Comparison of ENCODE assay signal across 8 cellular contexts in genomic region chr11:134068829-134069425, GRCh38. TPM values are rescaled to one million over a fixed set of nuclear protein-coding genes. Genes with fewer than 3 reads are reported as not detected.
DNase-seq lines count a peak whose midpoint lies in the region; ATAC-seq and TF ChIP-seq lines count a peak whose summit lies in the region.

Gene JAM3, plus strand, starts transcription at chr11:134069072. Its CDS starts 12 bp downstream, at chr11:134069084.

- peak; percentile 96 to 98 (median 97) for DNase-seq in CD4-positive, alpha-beta memory T cell
- peak; percentile 83 for DNase-seq in RWPE2 (ENCODE audit: low spot score)
- peak; percentile 94 for DNase-seq in activated gamma-delta T cell (lab: John Stamatoyannopoulos, UW)
- DNase-seq in fibroblast of villous mesenchyme (ENCODE audit: low read depth): peak; percentile 94
- DNase-seq in natural killer cell: peak; percentile 86

- no peak for TF ChIP-seq CTCF in RWPE2 (IDR thresholded peaks at IDR 0.05; ENCODE audit: poor library complexity, severe bottlenecking)
- TF ChIP-seq CTCF in fibroblast of villous mesenchyme (IDR thresholded peaks at IDR 0.05; ENCODE audit: insufficient read depth, low read depth, low read length): no peak
- no peak for TF ChIP-seq CTCF in natural killer cell (IDR thresholded peaks at IDR 0.05)

- H3K4me3 Mint-ChIP-seq in CD4-positive, alpha-beta memory T cell: peak within 1 kb of the TSS; percentile 87 to 95 (median 92)
- H3K4me3 Mint-ChIP-seq in natural killer cell: peak within 1 kb of the TSS; percentile 92
- H3K4me3 Mint-ChIP-seq in stimulated activated memory B cell treated with anti-CD40 and anti-IgM and Interleukin-4, amounts not matched to agents 10 μg/mL and 1 μg/mL and 100 μg/mL, for 72 hours: peak within 1 kb of the TSS; percentile 98

- under 1% methylated on average over 57 of the region's 57 CpGs for WGBS in HUES64

- peak within 1 kb of the TSS in 1 of 2 donors; percentile 48 for H3K4me3 ChIP-seq in CD4-positive, alpha-beta memory T cell (ENCODE audit: low read length in 2 of 2)
- H3K4me3 ChIP-seq in HUES64 (ENCODE audit: low read length) (peak within 1 kb of the TSS; percentile 91), RWPE2 (ENCODE audit: severe bottlenecking) (peak within 1 kb of the TSS; percentile 36), fibroblast of villous mesenchyme (ENCODE audit: low read depth, low read length) (peak within 1 kb of the TSS; percentile 88)

- POLR2A ChIA-PET in CD4-positive, alpha-beta memory T cell (lab: Charles Lee; ENCODE audit: partially characterized antibody): interaction anchor here (0.6 to 1.7 kb wide), 11 partner anchors 10 to 160 kb away, joined by 3 to 10 read pairs (median 5); partner anchors contain the start of genes NCAPD3 and VPS26B

- peaks cover 7% of the 10 kb centered on the region for H3K4me1 ChIP-seq in CD4-positive, alpha-beta memory T cell (ENCODE audit: insufficient read depth, low read length)
- H3K4me1 ChIP-seq in HUES64 (ENCODE audit: insufficient read depth, low read length): peaks cover 23% of the 10 kb centered on the region
- H3K4me1 ChIP-seq in RWPE2 (ENCODE audit: insufficient read depth, poor library complexity, severe bottlenecking): no peaks in the 10 kb centered on the region

- CTCF ChIA-PET in CD4-positive, alpha-beta memory T cell (lab: Charles Lee; ENCODE audit: partially characterized antibody): interaction anchor here (1.0 to 2.3 kb wide), 3 partner anchors 18 to 142 kb away, joined by 3 to 18 read pairs (median 4); no protein-coding TSS in a partner anchor

- H3K9me3 Mint-ChIP-seq in CD4-positive, alpha-beta memory T cell: peaks cover 0 to 2% (median 0%) of the 10 kb centered on the region in 8 donors
- no peaks in the 10 kb centered on the region for H3K9me3 Mint-ChIP-seq in natural killer cell
- no peaks in the 10 kb centered on the region for H3K9me3 Mint-ChIP-seq in stimulated activated memory B cell treated with anti-CD40 and anti-IgM and Interleukin-4, amounts not matched to agents 10 μg/mL and 1 μg/mL and 100 μg/mL, for 72 hours

- no peak within 1 kb of the TSS for H3K27ac ChIP-seq in CD4-positive, alpha-beta memory T cell (ENCODE audit: low read depth, low read length)
- H3K27ac ChIP-seq in HUES64 (ENCODE audit: low read depth, low read length) (0 out of 2 replicates have a peak within 1 kb of the TSS, but pooled peaks have one; percentile 23), RWPE2 (ENCODE audit: poor library complexity, severe bottlenecking) (no peak within 1 kb of the TSS)

- peaks cover 5 to 14% (median 9%) of the 10 kb centered on the region in 4 donors for H3K4me1 Mint-ChIP-seq in CD4-positive, alpha-beta memory T cell
- peaks cover 8% of the 10 kb centered on the region in 2 donors for H3K4me1 Mint-ChIP-seq in natural killer cell
- H3K4me1 Mint-ChIP-seq in stimulated activated memory B cell treated with anti-CD40 and anti-IgM and Interleukin-4, amounts not matched to agents 10 μg/mL and 1 μg/mL and 100 μg/mL, for 72 hours: peaks cover 44% of the 10 kb centered on the region

- H3K9ac ChIP-seq in HUES64 (ENCODE audit: low read depth, low read length): peak within 1 kb of the TSS; percentile 75

- peaks cover 2 to 5% of the 10 kb centered on the region in 2 donors for H3K27me3 Mint-ChIP-seq in CD4-positive, alpha-beta memory T cell
- H3K27me3 Mint-ChIP-seq in natural killer cell (ENCODE audit: low read depth in 2 of 2): peaks cover 28 to 30% of the 10 kb centered on the region in 2 donors
- H3K27me3 Mint-ChIP-seq in stimulated activated memory B cell treated with anti-CD40 and anti-IgM and Interleukin-4, amounts not matched to agents 10 μg/mL and 1 μg/mL and 100 μg/mL, for 72 hours: peaks cover 19% of the 10 kb centered on the region

- H3K27me3 ChIP-seq in CD4-positive, alpha-beta memory T cell (ENCODE audit: insufficient read depth, low read length): no peaks in the 10 kb centered on the region
- H3K27me3 ChIP-seq in HUES64 (ENCODE audit: insufficient read depth, low read length): peaks cover 19% of the 10 kb centered on the region
- peaks cover 43% of the 10 kb centered on the region for H3K27me3 ChIP-seq in RWPE2 (ENCODE audit: insufficient read depth, poor library complexity, severe bottlenecking)

- H3K36me3 ChIP-seq in CD4-positive, alpha-beta memory T cell (ENCODE audit: insufficient read depth, low read length): no peaks in the 10 kb centered on the region
- no peaks in the 10 kb centered on the region for H3K36me3 ChIP-seq in HUES64 (ENCODE audit: insufficient read depth, low read length)
- no peaks in the 10 kb centered on the region for H3K36me3 ChIP-seq in RWPE2 (ENCODE audit: low read depth)

- peak within 1 kb of the TSS; percentile 72 to 98 (median 97) for H3K27ac Mint-ChIP-seq in CD4-positive, alpha-beta memory T cell
- peak within 1 kb of the TSS; percentile 37 to 89 for H3K27ac Mint-ChIP-seq in natural killer cell
- H3K27ac Mint-ChIP-seq in stimulated activated memory B cell treated with anti-CD40 and anti-IgM and Interleukin-4, amounts not matched to agents 10 μg/mL and 1 μg/mL and 100 μg/mL, for 72 hours: peak within 1 kb of the TSS; percentile 98

- no peaks in the 10 kb centered on the region for H3K36me3 Mint-ChIP-seq in CD4-positive, alpha-beta memory T cell
- no peaks in the 10 kb centered on the region for H3K36me3 Mint-ChIP-seq in natural killer cell
- no peaks in the 10 kb centered on the region for H3K36me3 Mint-ChIP-seq in stimulated activated memory B cell treated with anti-CD40 and anti-IgM and Interleukin-4, amounts not matched to agents 10 μg/mL and 1 μg/mL and 100 μg/mL, for 72 hours

- no peaks in the 10 kb centered on the region for H3K9me3 ChIP-seq in CD4-positive, alpha-beta memory T cell (ENCODE audit: control insufficient read depth in 1 of 2, low read length in 2 of 2)
- H3K9me3 ChIP-seq in HUES64 (ENCODE audit: insufficient read depth, low read depth, low read length): no peaks in the 10 kb centered on the region
- H3K9me3 ChIP-seq in RWPE2 (ENCODE audit: severe bottlenecking): no peaks in the 10 kb centered on the region

- intact Hi-C loops in CD4-positive, alpha-beta memory T cell (cut with micrococcal nuclease): loop anchor here (2.0 to 5.0 kb wide), 2 partner anchors 32 to 122 kb away; no protein-coding TSS in a partner anchor
- intact Hi-C loops in natural killer cell (cut with micrococcal nuclease): no loop called here

- ATAC-seq in GM21381 (IDR thresholded peaks at IDR 0.05; ENCODE audit: unreplicated experiment) (peak; percentile 89), RWPE2 (ENCODE audit: low read depth) (peak; percentile 82), natural killer cell (peak; percentile 89 to 96 (median 95))
- ATAC-seq in stimulated activated memory B cell treated with anti-CD40 and anti-IgM and Interleukin-4, amounts not matched to agents 10 μg/mL and 1 μg/mL and 100 μg/mL, for 72 hours: peak; percentile 93

RNA-seq across cellular contexts. Expression of gene JAM3, which starts in this region (rescaled TPM):
- 1 to 10 TPM; 6.8 to 8.3 TPM for total RNA-seq in CD4-positive, alpha-beta memory T cell
- 1 to 10 TPM; 6.5 to 6.6 TPM for polyA plus RNA-seq in CD4-positive, alpha-beta memory T cell
- polyA plus RNA-seq in HUES64 (2013, experiment 1 of 2): 38.0 TPM
- 41.1 TPM for polyA plus RNA-seq in HUES64 (2013, experiment 2 of 2)
- total RNA-seq in fibroblast of villous mesenchyme: 39.6 and 48.8 TPM in 2 replicates
- 1 to 10 TPM; 2.1 to 3.8 (median 2.4) TPM for total RNA-seq in natural killer cell
